ENCODE assay signal across 16 cellular contexts in genomic region chr22:41739576-41739975, GRCh38. TPM values are rescaled to one million over a fixed set of nuclear protein-coding genes. Genes with fewer than 3 reads are reported as not detected.
A peak's percentile ranks its signal among the peaks of the same experiment; 100 is the strongest.
DNase-seq lines count a peak whose midpoint lies in the region; ATAC-seq and TF ChIP-seq lines count a peak whose summit lies in the region.
"Had no signal": no experiment of that assay in that cellular context is flagged by ENCODE, and none has a peak within 500 bp of the region (broad histone marks: within the 10 kb centered on the region; RNA-seq: fewer than 3 reads in every experiment).

No MANE protein-coding gene starts in this region.

- CTCF ChIA-PET in OCI-LY7 (lab: Charles Lee; ENCODE audit: unreplicated experiment) = no interaction called here

- no peak overlapping the region for H3K27ac ChIP-seq in DND-41 (ENCODE audit: low read length)
- H3K27ac ChIP-seq in OCI-LY7 (ENCODE audit: low read depth, low read length, poor library complexity, severe bottlenecking) = no peak overlapping the region
- H3K27ac ChIP-seq in breast epithelium = no peak overlapping the region
- H3K27ac ChIP-seq: A549, GM23248, HL-60 had no signal

- no peaks in the 10 kb centered on the region for H3K9me2 ChIP-seq in OCI-LY7 (ENCODE audit: insufficient read depth, low read length)

- no peak for TF ChIP-seq CTCF in DND-41 (IDR thresholded peaks at IDR 0.05; ENCODE audit: borderline replicate concordance, extremely low read depth, low read length, poor library complexity, severe bottlenecking)
- TF ChIP-seq CTCF in GM12865 (IDR thresholded peaks at IDR 0.05; ENCODE audit: insufficient read depth, low read depth, low read length, missing control alignments) = no peak
- TF ChIP-seq CTCF in GM20000 (IDR thresholded peaks at IDR 0.05; ENCODE audit: extremely low read depth, missing control alignments) = no peak
- TF ChIP-seq CTCF in OCI-LY7 (conservative IDR thresholded peaks at IDR 0.05; ENCODE audit: low read length) = no peak
- TF ChIP-seq CTCF in breast epithelium (IDR thresholded peaks at IDR 0.05) = no peak

- H3K79me2 ChIP-seq in DND-41 (ENCODE audit: insufficient read depth, low read length) = no peaks in the 10 kb centered on the region
- H3K79me2 ChIP-seq in OCI-LY7 (ENCODE audit: insufficient read depth, low read depth, low read length) = no peaks in the 10 kb centered on the region

- no peaks in the 10 kb centered on the region for H3K9me3 ChIP-seq in DND-41 (ENCODE audit: insufficient read depth, low read length, severe bottlenecking)
- no peaks in the 10 kb centered on the region for H3K9me3 ChIP-seq in OCI-LY7 (ENCODE audit: low read length)
- no peaks in the 10 kb centered on the region for H3K9me3 ChIP-seq in breast epithelium
- H3K9me3 ChIP-seq: A549, Caco-2 had no signal

- POLR2A ChIA-PET in OCI-LY7 (lab: Charles Lee) = interaction anchor here (2.0 kb wide), 1 partner anchor 43 kb away, joined by 5 read pairs; no protein-coding TSS in a partner anchor

- no TSS peak for BruUV-seq in OCI-LY7 (replicated peaks; lab: Mats Ljungman, UMichigan)

- no peaks in the 10 kb centered on the region for H4K20me1 ChIP-seq in DND-41 (ENCODE audit: insufficient read depth, low read length)
- no peaks in the 10 kb centered on the region for H4K20me1 ChIP-seq in OCI-LY7 (ENCODE audit: insufficient read depth, low read length)

- no peak overlapping the region for H2AFZ ChIP-seq in DND-41 (ENCODE audit: low read depth, low read length)
- H2AFZ ChIP-seq in OCI-LY7 (ENCODE audit: low read length) = peak overlapping the region; percentile 59
- H2AFZ ChIP-seq: GM23248 had no signal

- H3K4me2 ChIP-seq in DND-41 (ENCODE audit: insufficient read depth, low read length) = no peak overlapping the region
- H3K4me2 ChIP-seq in OCI-LY7 (ENCODE audit: low read length) = peak overlapping the region; percentile 30
- H3K4me2 ChIP-seq: A549 had no signal

- H3K4me3 ChIP-seq in DND-41 (ENCODE audit: low read depth in 1 of 2, low read length in 2 of 2) (no peak overlapping the region), GM12865 (ENCODE audit: low read depth, low read length) (peak overlapping the region; percentile 13; the same call in 1 of the 2 replicates), OCI-LY7 (ENCODE audit: low read depth, low read length, poor library complexity, severe bottlenecking) (no peak overlapping the region), breast epithelium (no peak overlapping the region)
- H3K4me3 ChIP-seq: A549, GM23248 had no signal

- peak; percentile 74 for ATAC-seq in DND-41 (ENCODE audit: insufficient read depth, low read depth)
- ATAC-seq in GM19324 (IDR thresholded peaks at IDR 0.05; ENCODE audit: low FRiP score, unreplicated experiment) = no peak
- ATAC-seq: A549; CD8-positive, alpha-beta T cell; HCT116 had no signal

- intact Hi-C loops in OCI-LY7 (cut with micrococcal nuclease; ENCODE audit: unreplicated experiment) (no loop called here), breast epithelium (cut with DNase I; ENCODE audit: low total_unique reads) (loop anchor here (5.0 kb wide), 1 partner anchor 1328 kb away; no protein-coding TSS in a partner anchor)

- peak; percentile 11 for DNase-seq in DND-41
- peak; percentile 78 for DNase-seq in GM12865 (ENCODE audit: low read depth)
- peak; percentile 38 for DNase-seq in GM20000 (ENCODE audit: low spot score)
- DNase-seq in OCI-LY7 (ENCODE audit: low spot score) = no peak
- no peak for DNase-seq in breast epithelium (ENCODE audit: low spot score in 2 of 2)
- no peak for DNase-seq in NCI-H2029 treated with DMSO at 0.1 percent for 48 hours (lab: John Stamatoyannopoulos, UW)
- DNase-seq in stimulated activated CD4-positive, alpha-beta T cell treated with anti-CD3 and anti-CD28 coated beads, Interleukin-4, amount 100 ng/mL, for 1 hour = no peak
- DNase-seq: Caco-2; CD8-positive, alpha-beta T cell; GM23248; KBM-7 had no signal

- peaks cover 6% of the 10 kb centered on the region; the same call in 1 of the 2 replicates for H3K4me1 ChIP-seq in DND-41 (ENCODE audit: insufficient read depth, low read length)
- peaks cover 8% of the 10 kb centered on the region for H3K4me1 ChIP-seq in OCI-LY7 (ENCODE audit: insufficient read depth, low read length, poor library complexity, severe bottlenecking)
- H3K4me1 ChIP-seq in breast epithelium = no peaks in the 10 kb centered on the region
- H3K4me1 ChIP-seq: A549, Caco-2 had no signal

- H3K9ac ChIP-seq in DND-41 (ENCODE audit: low read depth, low read length) = no peak overlapping the region
- H3K9ac ChIP-seq: GM23248 had no signal

- no peak for TF ChIP-seq POLR2A in breast epithelium (IDR thresholded peaks at IDR 0.05)

- H3K27me3 ChIP-seq in DND-41 (ENCODE audit: insufficient read depth, low read length, poor library complexity) (peaks cover 6% of the 10 kb centered on the region), breast epithelium (no peaks in the 10 kb centered on the region)

- H3K36me3 ChIP-seq in DND-41 (ENCODE audit: insufficient read depth, low read length) (no peaks in the 10 kb centered on the region), OCI-LY7 (ENCODE audit: insufficient read depth, low read length) (no peaks in the 10 kb centered on the region), breast epithelium (no peaks in the 10 kb centered on the region)

RNA-seq across cellular contexts. Expression of gene MEI1, which starts 40.3 kb away (rescaled TPM):
- total RNA-seq in OCI-LY7 (2014; rRNA removed; shearing (Covaris generic)) = 2.3 and 2.5 TPM in 2 replicates
- total RNA-seq in OCI-LY7 (2022) (11.5 and 14.6 TPM in 2 replicates), breast epithelium (10 to 100 TPM in 1 of 3 donors, 1 to 10 TPM in 2; 1.3 to 12.1 (median 4.3) TPM)
- total RNA-seq: Caco-2, LHCN-M2 had no signal

RNA-seq across cellular contexts. Expression of gene SNU13, which starts 50.9 kb away (rescaled TPM):
- total RNA-seq in OCI-LY7 (2014; rRNA removed; shearing (Covaris generic)) = 155 and 199 TPM in 2 replicates
- total RNA-seq in OCI-LY7 (2022) (246 and 253 TPM in 2 replicates), breast epithelium (100 to 1,000 TPM in 2 of 3 donors, 10 to 100 TPM in 1; 97.9 to 145 (median 127) TPM)

Comparison
In these comparisons a context has a peak if more than half of its experiments do, and no peak if none do; other contexts are left out.
1. DNase-seq: peak in DND-41 (single experiment), GM12865 (single experiment) and GM20000 (single experiment); none in OCI-LY7 (single experiment), breast epithelium (0 of 2), NCI-H2029 treated with DMSO at 0.1 percent for 48 hours (single experiment) and stimulated activated CD4-positive, alpha-beta T cell treated with anti-CD3 and anti-CD28 coated beads, Interleukin-4, amount 100 ng/mL, for 1 hour (single experiment).